ENCODE assay signal across 16 cellular contexts in genomic region chr7:12016439-12016838, GRCh38.
DNase-seq lines count a peak whose midpoint lies in the region; ATAC-seq, FAIRE-seq and TF ChIP-seq lines count a peak whose summit lies in the region.
"Had no signal": no experiment of that assay in that cellular context is flagged by ENCODE, and none has a peak within 500 bp of the region (broad histone marks: within the 10 kb centered on the region; RNA-seq: fewer than 3 reads in every experiment).

No MANE protein-coding gene starts in this region.

- H3K4me3 ChIP-seq in kidney (ENCODE audit: low read length in 2 of 2) (no peak overlapping the region), tibial nerve (no peak overlapping the region)
- H3K4me3 ChIP-seq: BLaER1 treated with 17β-estradiol and CSF1 and Interleukin-3, amounts not matched to agents 10 nM and 100 nM; GM23338 had no signal

- H3K27ac ChIP-seq in kidney (ENCODE audit: low read depth in 2 of 2, low read length in 2 of 2) = no peak overlapping the region
- peak overlapping the region in 3 of 4 donors; percentile 10 to 62 (median 25) for H3K27ac ChIP-seq in tibial nerve
- H3K27ac ChIP-seq: BLaER1 treated with 17β-estradiol and CSF1 and Interleukin-3, amounts not matched to agents 10 nM and 100 nM had no signal

- H3K9me3 ChIP-seq in kidney (ENCODE audit: control insufficient read depth in 1 of 2, low read length in 2 of 2) (no peaks in the 10 kb centered on the region), tibial nerve (no peaks in the 10 kb centered on the region)
- H3K9me3 ChIP-seq: BLaER1 treated with 17β-estradiol and CSF1 and Interleukin-3, amounts not matched to agents 10 nM and 100 nM had no signal

- H3K4me1 ChIP-seq in kidney (ENCODE audit: control insufficient read depth in 1 of 2, insufficient read depth in 1 of 2, low read depth in 1 of 2, low read length in 2 of 2) (no peaks in the 10 kb centered on the region), tibial nerve (peaks cover 0 to 10% (median 0%) of the 10 kb centered on the region in 4 donors)
- H3K4me1 ChIP-seq: BLaER1 treated with 17β-estradiol and CSF1 and Interleukin-3, amounts not matched to agents 10 nM and 100 nM had no signal

- POLR2A ChIA-PET in WTC11 (lab: Charles Lee) = no interaction called here
- POLR2A ChIA-PET in T-cell (lab: Charles Lee) = no interaction called here

- H3K27me3 Mint-ChIP-seq in WTC11 (ENCODE audit: low read depth) (no peaks in the 10 kb centered on the region; the same call in 1 of the 2 replicates), T-cell (peaks cover 0 to 2% of the 10 kb centered on the region in 2 donors)
- H3K27me3 Mint-ChIP-seq: B cell had no signal

- H3K36me3 Mint-ChIP-seq in WTC11 = no peaks in the 10 kb centered on the region
- H3K36me3 Mint-ChIP-seq in T-cell = no peaks in the 10 kb centered on the region
- H3K36me3 Mint-ChIP-seq: CD8-positive, alpha-beta T cell had no signal

- H3K9me3 Mint-ChIP-seq in WTC11 (no peaks in the 10 kb centered on the region), T-cell (no peaks in the 10 kb centered on the region)
- H3K9me3 Mint-ChIP-seq: CD8-positive, alpha-beta T cell; GM23338; H9 had no signal

- peak; percentile 39 for FAIRE-seq in kidney (lab: Jason Lieb, UNC)
- FAIRE-seq: GM12892, GM18507 had no signal

- no peak overlapping the region for H3K9ac ChIP-seq in kidney (ENCODE audit: low read length in 2 of 2)
- H3K9ac ChIP-seq: BLaER1 treated with 17β-estradiol and CSF1 and Interleukin-3, amounts not matched to agents 10 nM and 100 nM had no signal

- TF ChIP-seq POLR2A in tibial nerve (IDR thresholded peaks at IDR 0.05) = no peak

- DNase-seq in DMS53 treated with DMSO at 0.1 percent for 48 hours (lab: John Stamatoyannopoulos, UW; ENCODE audit: unreplicated experiment) (peak; percentile 23), HuH-7 (ENCODE audit: low spot score) (peak; percentile 15), kidney (no peak), tibial nerve (ENCODE audit: low spot score in 2 of 2) (no peak), WTC11 (ENCODE audit: low spot score) (no peak), T-cell (no peak)
- DNase-seq: Calu3; CD8-positive, alpha-beta T cell; GDM1; H9 had no signal

- intact Hi-C loops in kidney (cut with DNase I) = no loop called here

- no peaks in the 10 kb centered on the region for H3K4me1 Mint-ChIP-seq in WTC11
- H3K4me1 Mint-ChIP-seq in T-cell = no peaks in the 10 kb centered on the region
- H3K4me1 Mint-ChIP-seq: B cell, GM23338, H9 had no signal

- TF ChIP-seq CTCF in kidney (IDR thresholded peaks at IDR 0.05; ENCODE audit: borderline replicate concordance, extremely low read depth, insufficient read depth) (no peak), tibial nerve (IDR thresholded peaks at IDR 0.05) (no peak), WTC11 (IDR thresholded peaks at IDR 0.05) (no peak)

- ATAC-seq in WTC11 (no peak), HG02623 (IDR thresholded peaks at IDR 0.05; ENCODE audit: unreplicated experiment) (no peak), T-cell (replicated peaks in 1 of 4) (no peak)
- ATAC-seq: CD8-positive, alpha-beta T cell; GM23338 had no signal

- TF ChIP-seq EP300 in tibial nerve (IDR thresholded peaks at IDR 0.05) = no peak

- H3K27me3 ChIP-seq in tibial nerve = no peaks in the 10 kb centered on the region
- H3K27me3 ChIP-seq: BLaER1 treated with 17β-estradiol and CSF1 and Interleukin-3, amounts not matched to agents 10 nM and 100 nM had no signal

- CTCF ChIA-PET in WTC11 (lab: Charles Lee) (no interaction called here), T-cell (lab: Charles Lee) (no interaction called here)

- WGBS in tibial nerve, 2 donors = 24 to 38% methylated on average over 1 of the region's 1 CpG

- H3K4me3 Mint-ChIP-seq in WTC11 (no peak overlapping the region), T-cell (no peak overlapping the region)
- H3K4me3 Mint-ChIP-seq: B cell; CD8-positive, alpha-beta T cell; GM23338; H9 had no signal

- H3K36me3 ChIP-seq in kidney (ENCODE audit: control insufficient read depth in 1 of 2, insufficient read depth in 2 of 2, low read length in 2 of 2) = no peaks in the 10 kb centered on the region
- no peaks in the 10 kb centered on the region for H3K36me3 ChIP-seq in tibial nerve
- H3K36me3 ChIP-seq: BLaER1 treated with 17β-estradiol and CSF1 and Interleukin-3, amounts not matched to agents 10 nM and 100 nM had no signal

- no peak overlapping the region for H3K27ac Mint-ChIP-seq in WTC11
- H3K27ac Mint-ChIP-seq in T-cell = no peak overlapping the region
- H3K27ac Mint-ChIP-seq: B cell; CD8-positive, alpha-beta T cell; GM23338; H9 had no signal

TF ChIP-seq in WTC11, 78 proteins besides CTCF, POLR2A, EP300 and RAD21:
- no peak for TF ChIP-seq PRDM15 (CRISPR knock-in tag; IDR thresholded peaks at IDR 0.05)
- no peak for TF ChIP-seq IRF1 (CRISPR knock-in tag; IDR thresholded peaks at IDR 0.05)
- TF ChIP-seq, protein P1, sequence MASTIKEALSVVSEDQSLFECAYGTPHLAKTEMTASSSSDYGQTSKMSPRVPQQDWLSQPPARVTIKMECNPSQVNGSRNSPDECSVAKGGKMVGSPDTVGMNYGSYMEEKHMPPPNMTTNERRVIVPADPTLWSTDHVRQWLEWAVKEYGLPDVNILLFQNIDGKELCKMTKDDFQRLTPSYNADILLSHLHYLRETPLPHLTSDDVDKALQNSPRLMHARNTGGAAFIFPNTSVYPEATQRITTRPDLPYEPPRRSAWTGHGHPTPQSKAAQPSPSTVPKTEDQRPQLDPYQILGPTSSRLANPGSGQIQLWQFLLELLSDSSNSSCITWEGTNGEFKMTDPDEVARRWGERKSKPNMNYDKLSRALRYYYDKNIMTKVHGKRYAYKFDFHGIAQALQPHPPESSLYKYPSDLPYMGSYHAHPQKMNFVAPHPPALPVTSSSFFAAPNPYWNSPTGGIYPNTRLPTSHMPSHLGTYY (CRISPR knock-in tag; IDR thresholded peaks at IDR 0.05) = no peak

Comparison
In these comparisons a context has a peak if more than half of its experiments do, and no peak if none do; other contexts are left out.
1. DNase-seq: peak in DMS53 treated with DMSO at 0.1 percent for 48 hours (single experiment) and HuH-7 (single experiment); none in kidney (single experiment), tibial nerve (0 of 2), WTC11 (single experiment) and T-cell (0 of 34).
2. H3K27ac ChIP-seq: peak in tibial nerve (3 of 4); none in kidney (0 of 2).